1 cellular context compared by ENCODE assay signal in genomic region chr12:56116267-56117081, GRCh38.
TF ChIP-seq lines count a peak whose summit lies in the region.

Gene RPL41, plus strand, starts transcription at chr12:56116633.

TF ChIP-seq in HepG2, 621 proteins besides CTCF, POLR2A, EP300 and RAD21 (continued from another document and continues in another):
- TF ChIP-seq, protein P1, sequence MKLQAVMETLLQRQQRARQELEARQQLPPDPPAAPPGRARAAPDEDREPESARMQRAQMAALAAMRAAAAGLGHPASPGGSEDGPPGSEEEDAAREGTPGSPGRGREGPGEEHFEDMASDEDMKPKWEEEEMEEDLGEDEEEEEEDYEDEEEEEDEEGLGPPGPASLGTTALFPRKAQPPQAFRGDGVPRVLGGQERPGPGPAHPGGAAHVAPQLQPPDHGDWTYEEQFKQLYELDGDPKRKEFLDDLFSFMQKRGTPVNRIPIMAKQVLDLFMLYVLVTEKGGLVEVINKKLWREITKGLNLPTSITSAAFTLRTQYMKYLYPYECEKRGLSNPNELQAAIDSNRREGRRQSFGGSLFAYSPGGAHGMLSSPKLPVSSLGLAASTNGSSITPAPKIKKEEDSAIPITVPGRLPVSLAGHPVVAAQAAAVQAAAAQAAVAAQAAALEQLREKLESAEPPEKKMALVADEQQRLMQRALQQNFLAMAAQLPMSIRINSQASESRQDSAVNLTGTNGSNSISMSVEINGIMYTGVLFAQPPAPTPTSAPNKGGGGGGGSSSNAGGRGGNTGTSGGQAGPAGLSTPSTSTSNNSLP (IDR thresholded peaks at IDR 0.05; ENCODE audit: low read depth, low read length): no peak; the same call in 1 of the 2 replicates
- TF ChIP-seq ZNF598 (CRISPR knock-in tag; IDR thresholded peaks at IDR 0.05; ENCODE audit: borderline replicate concordance) (no peak), HMG20B (CRISPR knock-in tag; conservative IDR thresholded peaks at IDR 0.05) (peak; percentile 38; the same call in 1 of the 2 replicates), TFE3 (CRISPR knock-in tag; IDR thresholded peaks at IDR 0.05) (peak; percentile 68), ZNF687 (CRISPR knock-in tag; IDR thresholded peaks at IDR 0.05) (peak; percentile 15; the same call in 1 of the 2 replicates), ZNF709 (CRISPR knock-in tag; IDR thresholded peaks at IDR 0.05) (no peak), PTBP1 (IDR thresholded peaks at IDR 0.05; ENCODE audit: low read depth, low read length, poor library complexity, severe bottlenecking) (no peak), HOMEZ (CRISPR knock-in tag; IDR thresholded peaks at IDR 0.05; ENCODE audit: low read depth) (peak; percentile 52), ZNF232 (CRISPR knock-in tag; IDR thresholded peaks at IDR 0.05; ENCODE audit: borderline replicate concordance) (0 out of 2 replicates have a peak, but pooled peaks have one; percentile 41), HCFC1 (IDR thresholded peaks at IDR 0.05; ENCODE audit: low read depth, low read length) (peak; percentile 68), HNRNPH1 (optimal IDR thresholded peaks at IDR 0.05; ENCODE audit: low read depth, low read length) (no peak), ZMYM4 (CRISPR knock-in tag; IDR thresholded peaks at IDR 0.05) (peak; percentile 78), ZBTB38 (CRISPR knock-in tag; IDR thresholded peaks at IDR 0.05) (peak; percentile 64; the same call in 1 of the 2 replicates), ZNF292 (CRISPR knock-in tag; IDR thresholded peaks at IDR 0.05; ENCODE audit: borderline replicate concordance, low read depth) (no peak), SAP130 (CRISPR knock-in tag; IDR thresholded peaks at IDR 0.05; ENCODE audit: low read depth) (peak; percentile 89), SMYD3 (CRISPR knock-in tag; IDR thresholded peaks at IDR 0.05) (no peak), SRSF1 (optimal IDR thresholded peaks at IDR 0.05; ENCODE audit: low read depth, low read length) (no peak), SRSF9 (IDR thresholded peaks at IDR 0.05; ENCODE audit: borderline replicate concordance, insufficient read depth, low read depth, low read length, poor library complexity, severe bottlenecking) (no peak), DDIT3 (CRISPR knock-in tag; IDR thresholded peaks at IDR 0.05) (no peak; the same call in 1 of the 2 replicates), ATF7-NPFF (CRISPR knock-in tag; IDR thresholded peaks at IDR 0.05; ENCODE audit: low read depth) (no peak), ZMAT5 (CRISPR knock-in tag; IDR thresholded peaks at IDR 0.05; ENCODE audit: borderline replicate concordance, low read depth) (no peak), ZBTB39 (CRISPR knock-in tag; IDR thresholded peaks at IDR 0.05) (no peak), HDAC6 (IDR thresholded peaks at IDR 0.05; ENCODE audit: low read depth, low read length) (no peak), NFE2L2 (IDR thresholded peaks at IDR 0.05; ENCODE audit: low read length) (no peak), RELA (CRISPR knock-in tag; IDR thresholded peaks at IDR 0.05) (no peak), ZNF501 (CRISPR knock-in tag; IDR thresholded peaks at IDR 0.05) (peak; percentile 61; the same call in 1 of the 2 replicates), ATF2 (CRISPR knock-in tag; IDR thresholded peaks at IDR 0.05) (peak; percentile 48; the same call in 1 of the 2 replicates), ZNF33A (CRISPR knock-in tag; IDR thresholded peaks at IDR 0.05; ENCODE audit: borderline replicate concordance) (no peak), CC2D1A (CRISPR knock-in tag; IDR thresholded peaks at IDR 0.05) (no peak)
- TF ChIP-seq, protein P2, sequence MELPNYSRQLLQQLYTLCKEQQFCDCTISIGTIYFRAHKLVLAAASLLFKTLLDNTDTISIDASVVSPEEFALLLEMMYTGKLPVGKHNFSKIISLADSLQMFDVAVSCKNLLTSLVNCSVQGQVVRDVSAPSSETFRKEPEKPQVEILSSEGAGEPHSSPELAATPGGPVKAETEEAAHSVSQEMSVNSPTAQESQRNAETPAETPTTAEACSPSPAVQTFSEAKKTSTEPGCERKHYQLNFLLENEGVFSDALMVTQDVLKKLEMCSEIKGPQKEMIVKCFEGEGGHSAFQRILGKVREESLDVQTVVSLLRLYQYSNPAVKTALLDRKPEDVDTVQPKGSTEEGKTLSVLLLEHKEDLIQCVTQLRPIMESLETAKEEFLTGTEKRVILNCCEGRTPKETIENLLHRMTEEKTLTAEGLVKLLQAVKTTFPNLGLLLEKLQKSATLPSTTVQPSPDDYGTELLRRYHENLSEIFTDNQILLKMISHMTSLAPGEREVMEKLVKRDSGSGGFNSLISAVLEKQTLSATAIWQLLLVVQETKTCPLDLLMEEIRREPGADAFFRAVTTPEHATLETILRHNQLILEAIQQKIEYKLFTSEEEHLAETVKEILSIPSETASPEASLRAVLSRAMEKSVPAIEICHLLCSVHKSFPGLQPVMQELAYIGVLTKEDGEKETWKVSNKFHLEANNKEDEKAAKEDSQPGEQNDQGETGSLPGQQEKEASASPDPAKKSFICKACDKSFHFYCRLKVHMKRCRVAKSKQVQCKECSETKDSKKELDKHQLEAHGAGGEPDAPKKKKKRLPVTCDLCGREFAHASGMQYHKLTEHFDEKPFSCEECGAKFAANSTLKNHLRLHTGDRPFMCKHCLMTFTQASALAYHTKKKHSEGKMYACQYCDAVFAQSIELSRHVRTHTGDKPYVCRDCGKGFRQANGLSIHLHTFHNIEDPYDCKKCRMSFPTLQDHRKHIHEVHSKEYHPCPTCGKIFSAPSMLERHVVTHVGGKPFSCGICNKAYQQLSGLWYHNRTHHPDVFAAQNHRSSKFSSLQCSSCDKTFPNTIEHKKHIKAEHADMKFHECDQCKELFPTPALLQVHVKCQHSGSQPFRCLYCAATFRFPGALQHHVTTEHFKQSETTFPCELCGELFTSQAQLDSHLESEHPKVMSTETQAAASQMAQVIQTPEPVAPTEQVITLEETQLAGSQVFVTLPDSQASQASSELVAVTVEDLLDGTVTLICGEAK (IDR thresholded peaks at IDR 0.05): peak; percentile 25; the same call in 1 of the 2 replicates
- TF ChIP-seq, protein P2 (CRISPR knock-in tag; IDR thresholded peaks at IDR 0.05): peak; percentile 71
